Comparison of ENCODE assay signal across 14 cellular contexts in genomic region chr5:174533771-174534221, GRCh38.
DNase-seq lines count a peak whose midpoint lies in the region; ATAC-seq and TF ChIP-seq lines count a peak whose summit lies in the region.
"Had no signal": no experiment of that assay in that cellular context is flagged by ENCODE, and none has a peak within 500 bp of the region (broad histone marks: within the 10 kb centered on the region; RNA-seq: fewer than 3 reads in every experiment).

No MANE protein-coding gene starts in this region.

- no peak for TF ChIP-seq CTCF in PC-3 (conservative IDR thresholded peaks at IDR 0.05; ENCODE audit: low read depth, low read length)
- TF ChIP-seq CTCF in osteocyte (IDR thresholded peaks at IDR 0.05): no peak
- no peak for TF ChIP-seq CTCF in colonic mucosa (IDR thresholded peaks at IDR 0.05)
- TF ChIP-seq CTCF in GM20000 (IDR thresholded peaks at IDR 0.05; ENCODE audit: extremely low read depth, missing control alignments): no peak

- intact Hi-C loops in PC-3 (cut with micrococcal nuclease): loop anchor here (1.0 to 5.0 kb wide), 2 partner anchors 30 to 39 kb away; no protein-coding TSS in a partner anchor
- intact Hi-C loops in colonic mucosa (cut with DNase I): no loop called here

- H3K27ac ChIP-seq in PC-3 (ENCODE audit: low read length) (peak overlapping the region; percentile 99), colonic mucosa (no peak overlapping the region)

- H3K9me3 Mint-ChIP-seq in osteocyte (ENCODE audit: unreplicated experiment): no peaks in the 10 kb centered on the region
- H3K9me3 Mint-ChIP-seq in activated CD8-positive, alpha-beta memory T cell treated with anti-CD3 and anti-CD28 coated beads, Interleukin-2, amount 10 ng/mL, durations not matched to agents 7 days and 5 days (ENCODE audit: low read depth): peaks cover 6% of the 10 kb centered on the region

- H3K36me3 ChIP-seq in PC-3 (ENCODE audit: low read depth, low read length): no peaks in the 10 kb centered on the region
- no peaks in the 10 kb centered on the region for H3K36me3 ChIP-seq in colonic mucosa

- no peaks in the 10 kb centered on the region for H3K9me2 ChIP-seq in PC-3 (replicated peaks; ENCODE audit: low read length)

- no peaks in the 10 kb centered on the region for H3K27me3 Mint-ChIP-seq in osteocyte (ENCODE audit: unreplicated experiment)
- H3K27me3 Mint-ChIP-seq in activated CD8-positive, alpha-beta memory T cell treated with anti-CD3 and anti-CD28 coated beads, Interleukin-2, amount 10 ng/mL, durations not matched to agents 7 days and 5 days: no peaks in the 10 kb centered on the region

- H3K4me1 ChIP-seq in PC-3 (ENCODE audit: insufficient read depth, low read length): peaks cover 60% of the 10 kb centered on the region
- H3K4me1 ChIP-seq in colonic mucosa: no peaks in the 10 kb centered on the region

- 0 out of 2 replicates have a peak overlapping the region, but pooled peaks have one; percentile 39 for H2AFZ ChIP-seq in PC-3 (ENCODE audit: low read length)

- H3K27ac Mint-ChIP-seq in osteocyte (ENCODE audit: unreplicated experiment): peak overlapping the region; percentile 73
- no peak overlapping the region for H3K27ac Mint-ChIP-seq in activated CD8-positive, alpha-beta memory T cell treated with anti-CD3 and anti-CD28 coated beads, Interleukin-2, amount 10 ng/mL, durations not matched to agents 7 days and 5 days

- no peaks in the 10 kb centered on the region for H3F3A ChIP-seq in PC-3 (ENCODE audit: low read length, unreplicated experiment)

- BruUV-seq in PC-3 (replicated peaks; lab: Mats Ljungman, UMichigan): no TSS peak

- no peak overlapping the region for H3K4me3 Mint-ChIP-seq in osteocyte (ENCODE audit: unreplicated experiment)
- no peak overlapping the region for H3K4me3 Mint-ChIP-seq in activated CD8-positive, alpha-beta memory T cell treated with anti-CD3 and anti-CD28 coated beads, Interleukin-2, amount 10 ng/mL, durations not matched to agents 7 days and 5 days

- peak overlapping the region; percentile 61 for H3K4me3 ChIP-seq in PC-3 (ENCODE audit: low read length)
- no peak overlapping the region for H3K4me3 ChIP-seq in colonic mucosa

- H3K4me2 ChIP-seq in PC-3 (ENCODE audit: low read length): peak overlapping the region; percentile 94

- peaks cover 42% of the 10 kb centered on the region for H3K4me1 Mint-ChIP-seq in osteocyte (ENCODE audit: unreplicated experiment)
- no peaks in the 10 kb centered on the region for H3K4me1 Mint-ChIP-seq in activated CD8-positive, alpha-beta memory T cell treated with anti-CD3 and anti-CD28 coated beads, Interleukin-2, amount 10 ng/mL, durations not matched to agents 7 days and 5 days

- peak overlapping the region; percentile 81 for H3K9ac ChIP-seq in PC-3 (ENCODE audit: low read length)
- no peak overlapping the region for H3K9ac ChIP-seq in colonic mucosa (ENCODE audit: low read depth in 2 of 2, low read length in 2 of 2)

- H3K79me2 ChIP-seq in PC-3 (ENCODE audit: low read length): no peaks in the 10 kb centered on the region

- H3K36me3 Mint-ChIP-seq in osteocyte (ENCODE audit: unreplicated experiment): no peaks in the 10 kb centered on the region
- no peaks in the 10 kb centered on the region for H3K36me3 Mint-ChIP-seq in activated CD8-positive, alpha-beta memory T cell treated with anti-CD3 and anti-CD28 coated beads, Interleukin-2, amount 10 ng/mL, durations not matched to agents 7 days and 5 days

- CTCF ChIA-PET in PC-3 (lab: Charles Lee): no interaction called here
- CTCF ChIA-PET in activated CD8-positive, alpha-beta memory T cell treated with anti-CD3 and anti-CD28 coated beads, Interleukin-2, amount 10 ng/mL, durations not matched to agents 7 days and 5 days (lab: Charles Lee): no interaction called here

- no peaks in the 10 kb centered on the region for H3K9me3 ChIP-seq in PC-3 (ENCODE audit: low read length)
- no peaks in the 10 kb centered on the region for H3K9me3 ChIP-seq in colonic mucosa

- DNase-seq in EL (peak; percentile 72), PC-3 (peak; percentile 91), dedifferentiated amniotic fluid mesenchymal stem cell (ENCODE audit: extremely low spot score) (peak; percentile 70), osteocyte (ENCODE audit: extremely low spot score, unreplicated experiment) (no peak), colonic mucosa (no peak), GM20000 (ENCODE audit: low spot score) (no peak)
- DNase-seq in activated CD8-positive, alpha-beta memory T cell treated with anti-CD3 and anti-CD28 coated beads, Interleukin-2, amount 10 ng/mL, durations not matched to agents 7 days and 5 days: no peak
- DNase-seq: activated CD4-positive, alpha-beta T cell treated with anti-CD3 and anti-CD28 coated beads, Interleukin-2, amount 50 U/mL, for 1 hour; DND-41; effector CD8-positive, alpha-beta T cell; midbrain; NCI-H524 treated with DMSO at 0.1 percent for 48 hours; stimulated activated CD4-positive, alpha-beta T cell treated with anti-CD3 and anti-CD28 coated beads, Interleukin-2, amount 100 ng/mL, for 24 hours had no signal

- POLR2A ChIA-PET in PC-3 (lab: Charles Lee; ENCODE audit: unreplicated experiment): no interaction called here

- no peaks in the 10 kb centered on the region for H4K20me1 ChIP-seq in PC-3 (ENCODE audit: low read length)

- H3K27me3 ChIP-seq in PC-3 (ENCODE audit: low read length): no peaks in the 10 kb centered on the region
- H3K27me3 ChIP-seq in colonic mucosa: no peaks in the 10 kb centered on the region

- peak; percentile 78 for ATAC-seq in PC-3
- no peak for ATAC-seq in GM21825 (IDR thresholded peaks at IDR 0.05; ENCODE audit: unreplicated experiment)
- ATAC-seq in activated CD8-positive, alpha-beta memory T cell treated with anti-CD3 and anti-CD28 coated beads, Interleukin-2, amount 10 ng/mL, durations not matched to agents 7 days and 5 days: no peak

Comparison
In these comparisons a context has a peak if more than half of its experiments do, and no peak if none do; other contexts are left out.
1. DNase-seq: peak in EL (single experiment), PC-3 (single experiment) and dedifferentiated amniotic fluid mesenchymal stem cell (single experiment); none in osteocyte (single experiment), colonic mucosa (single experiment), GM20000 (single experiment) and activated CD8-positive, alpha-beta memory T cell treated with anti-CD3 and anti-CD28 coated beads, Interleukin-2, amount 10 ng/mL, durations not matched to agents 7 days and 5 days (single experiment).